ENCODE assay signal across 8 cellular contexts in the genomic region with DNA sequence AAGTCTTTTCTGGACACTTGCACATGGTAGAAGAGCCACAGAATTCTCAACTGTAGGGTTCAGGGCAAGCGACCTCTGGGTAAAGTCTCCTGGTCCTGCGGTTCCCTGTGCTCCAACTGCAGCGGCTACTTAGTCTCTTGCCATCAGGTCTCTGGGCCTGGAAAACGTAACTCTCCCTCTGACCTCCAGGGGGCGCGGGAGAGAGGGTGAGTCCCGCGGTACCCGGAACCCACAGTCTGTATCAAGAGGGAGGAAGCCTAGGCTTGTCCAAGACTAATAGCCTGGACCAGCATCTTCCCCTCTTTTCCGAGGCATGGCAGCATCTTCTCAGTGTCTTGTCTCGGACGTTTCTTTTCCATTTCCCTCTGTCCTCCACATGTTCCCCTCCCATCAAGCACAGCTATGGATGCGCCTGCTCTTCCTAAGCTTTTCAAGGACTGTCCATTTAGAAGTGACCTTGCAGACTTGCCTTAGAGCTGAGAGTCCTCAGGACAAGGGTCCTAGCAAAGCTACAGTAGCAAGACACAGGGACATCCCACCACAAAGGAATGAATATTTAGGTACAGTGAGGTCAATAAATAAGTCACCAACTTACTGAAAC. TPM values are rescaled to one million over a fixed set of nuclear protein-coding genes. Genes with fewer than 3 reads are reported as not detected.
DNase-seq lines count a peak whose midpoint lies in the region; ATAC-seq and TF ChIP-seq lines count a peak whose summit lies in the region.

No MANE protein-coding gene starts in this region.

- TF ChIP-seq POLR2A in gastrocnemius medialis (IDR thresholded peaks at IDR 0.05) = no peak

- no peaks in the 10 kb centered on the region for H4K20me1 ChIP-seq in DND-41 (ENCODE audit: insufficient read depth, low read length)

- no peaks in the 10 kb centered on the region for H3K4me1 ChIP-seq in DND-41 (ENCODE audit: insufficient read depth, low read length)
- H3K4me1 ChIP-seq in gastrocnemius medialis = no peaks in the 10 kb centered on the region

- DNase-seq in DND-41 (peak; percentile 58), RKO (ENCODE audit: low spot score) (peak; percentile 64), globus pallidus (ENCODE audit: low spot score) (peak; percentile 30), gastrocnemius medialis (peak in 1 of 2 donors; percentile 15)
- peak; percentile 68 to 74 for DNase-seq in activated T-cell treated with anti-CD3 and anti-CD28 coated beads, Interleukin-2, amount 50 U/mL, for 72 hours

- no peak overlapping the region for H3K27ac Mint-ChIP-seq in activated T-cell treated with anti-CD3 and anti-CD28 coated beads, Interleukin-2, amount 50 U/mL, for 72 hours

- peaks cover 31% of the 10 kb centered on the region for H3K27me3 Mint-ChIP-seq in activated T-cell treated with anti-CD3 and anti-CD28 coated beads, Interleukin-2, amount 50 U/mL, for 72 hours (ENCODE audit: low read depth)

- H2AFZ ChIP-seq in DND-41 (ENCODE audit: low read depth, low read length) = peak overlapping the region; percentile 43; the same call in 1 of the 2 replicates

- H3K36me3 ChIP-seq in DND-41 (ENCODE audit: insufficient read depth, low read length) (no peaks in the 10 kb centered on the region), gastrocnemius medialis (no peaks in the 10 kb centered on the region)

- no peak overlapping the region for H3K4me3 Mint-ChIP-seq in activated T-cell treated with anti-CD3 and anti-CD28 coated beads, Interleukin-2, amount 50 U/mL, for 72 hours

- no peaks in the 10 kb centered on the region for H3K4me1 Mint-ChIP-seq in activated T-cell treated with anti-CD3 and anti-CD28 coated beads, Interleukin-2, amount 50 U/mL, for 72 hours (ENCODE audit: low read depth)

- H3K4me3 ChIP-seq in DND-41 (ENCODE audit: low read depth in 1 of 2, low read length in 2 of 2) = no peak overlapping the region
- no peak overlapping the region for H3K4me3 ChIP-seq in gastrocnemius medialis

- H3K27me3 ChIP-seq in DND-41 (ENCODE audit: insufficient read depth, low read length, poor library complexity) = no peaks in the 10 kb centered on the region
- peaks cover 0 to 12% (median 3%) of the 10 kb centered on the region in 3 donors for H3K27me3 ChIP-seq in gastrocnemius medialis

- H3K36me3 Mint-ChIP-seq in activated T-cell treated with anti-CD3 and anti-CD28 coated beads, Interleukin-2, amount 50 U/mL, for 72 hours (ENCODE audit: insufficient read depth in 2 of 2) = no peaks in the 10 kb centered on the region

- ATAC-seq in DND-41 (ENCODE audit: insufficient read depth, low read depth) = peak; percentile 89
- ATAC-seq in HG02870 (IDR thresholded peaks at IDR 0.05; ENCODE audit: unreplicated experiment) = peak; percentile 48
- peak; percentile 62 for ATAC-seq in activated T-cell treated with anti-CD3 and anti-CD28 coated beads, Interleukin-2, amount 50 U/mL, for 72 hours (replicated peaks in 1 of 2)
- ATAC-seq in gastrocnemius medialis = no peak
- ATAC-seq in HG02852 (IDR thresholded peaks at IDR 0.05; ENCODE audit: unreplicated experiment) = no peak
- no peak for ATAC-seq in GM21529 (IDR thresholded peaks at IDR 0.05; ENCODE audit: unreplicated experiment)

- H3K9me3 ChIP-seq in DND-41 (ENCODE audit: insufficient read depth, low read length, severe bottlenecking) (no peaks in the 10 kb centered on the region), gastrocnemius medialis (no peaks in the 10 kb centered on the region)

- H3K9me3 Mint-ChIP-seq in activated T-cell treated with anti-CD3 and anti-CD28 coated beads, Interleukin-2, amount 50 U/mL, for 72 hours = no peaks in the 10 kb centered on the region

- H3K4me2 ChIP-seq in DND-41 (ENCODE audit: insufficient read depth, low read length) = no peak overlapping the region

- no peaks in the 10 kb centered on the region for H3K79me2 ChIP-seq in DND-41 (ENCODE audit: insufficient read depth, low read length)

- TF ChIP-seq CTCF in DND-41 (IDR thresholded peaks at IDR 0.05; ENCODE audit: borderline replicate concordance, extremely low read depth, low read length, poor library complexity, severe bottlenecking) = peak; percentile 88
- TF ChIP-seq CTCF in gastrocnemius medialis (IDR thresholded peaks at IDR 0.05 in 4 of 5, conservative IDR thresholded peaks at IDR 0.05 in 1 of 5) = peak in 4 of 5 experiments; percentile 14 to 51 (median 39)

- no peak overlapping the region for H3K27ac ChIP-seq in DND-41 (ENCODE audit: low read length)
- H3K27ac ChIP-seq in gastrocnemius medialis = no peak overlapping the region

- intact Hi-C loops in gastrocnemius medialis (cut with DNase I; ENCODE audit: low total_unique reads) = no loop called here

- H3K9ac ChIP-seq in DND-41 (ENCODE audit: low read depth, low read length) = no peak overlapping the region

- in situ Hi-C loops in gastrocnemius medialis (cut with MboI; ENCODE audit: low sequenced_read_pairs in 4 of 4) = no loop called here

RNA-seq across cellular contexts. Expression of a gene that starts 59.3 kb away (rescaled TPM):
- total RNA-seq in activated T-cell treated with anti-CD3 and anti-CD28 coated beads, Interleukin-2, amount 50 U/mL, for 72 hours = not detected
- under 1 TPM in 3 of 4 donors, not detected in 1; 0.18 to 0.27 (median 0.20) TPM for total RNA-seq in gastrocnemius medialis

Comparison
In these comparisons a context has a peak if more than half of its experiments do, and no peak if none do; other contexts are left out.
1. ATAC-seq: peak in DND-41 (single experiment), HG02870 (single experiment) and activated T-cell treated with anti-CD3 and anti-CD28 coated beads, Interleukin-2, amount 50 U/mL, for 72 hours (2 of 2); none in gastrocnemius medialis (0 of 2), HG02852 (single experiment) and GM21529 (single experiment).